28 cellular contexts compared by ENCODE assay signal in the genomic region with DNA sequence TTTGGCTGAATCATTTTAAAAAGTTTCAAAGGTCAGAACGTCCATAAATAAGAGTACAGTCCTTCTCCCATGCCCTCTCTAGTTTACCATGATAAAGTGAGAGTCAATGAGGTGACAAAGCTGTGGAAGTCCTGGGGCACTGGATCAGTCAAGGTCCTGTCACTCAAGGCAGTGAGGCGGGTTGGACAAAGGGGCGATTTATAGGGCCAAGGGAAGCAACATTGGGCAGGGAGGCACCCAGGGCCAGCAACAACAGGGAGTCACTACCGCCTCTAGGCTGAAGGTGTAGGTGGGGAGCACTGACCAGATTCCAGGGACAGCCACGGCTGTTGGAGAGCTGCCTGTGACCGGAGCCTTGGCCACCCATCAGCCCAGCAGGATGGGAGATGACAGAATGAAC. TPM values are rescaled to one million over a fixed set of nuclear protein-coding genes. Genes with fewer than 3 reads are reported as not detected.
DNase-seq lines count a peak whose midpoint lies in the region; ATAC-seq, FAIRE-seq and TF ChIP-seq lines count a peak whose summit lies in the region.
"Had no signal": no experiment of that assay in that cellular context is flagged by ENCODE, and none has a peak within 500 bp of the region (broad histone marks: within the 10 kb centered on the region; RNA-seq: fewer than 3 reads in every experiment).

No MANE protein-coding gene starts in this region.

- H3K18ac ChIP-seq in H9 (ENCODE audit: insufficient read length, low read depth, low read length), result peak overlapping the region; percentile 19

- no peaks in the 10 kb centered on the region; the same call in 1 of the 2 replicates for H3K4me1 ChIP-seq in H9 (ENCODE audit: insufficient read depth, low read length)
- H3K4me1 ChIP-seq in K562 (replicated peaks in 1 of 2; ENCODE audit: control insufficient read depth in 2 of 2, insufficient read depth in 2 of 2, low read length in 2 of 2), result no peaks in the 10 kb centered on the region
- H3K4me1 ChIP-seq: A549, BE2C, BLaER1 had no signal

- H2AK5ac ChIP-seq in H9 (ENCODE audit: insufficient read length, low read length), result no peak overlapping the region

- no TSS peak for BruUV-seq in K562 (replicated peaks; lab: Mats Ljungman, UMichigan)

- no peak for DNase-seq in activated naive CD4-positive, alpha-beta T cell treated with anti-CD3 and anti-CD28 coated beads, Interleukin-2, amount 10 ng/mL, durations not matched to agents 7 days and 5 days
- DNase-seq in H9 (no peak), K562 (ENCODE audit: extremely low read depth in 1 of 4, low spot score in 3 of 4) (no peak), urothelium cell line (ENCODE audit: low spot score) (no peak)
- no peak for DNase-seq in activated CD8-positive, alpha-beta memory T cell treated with anti-CD3 and anti-CD28 coated beads for 24 hours
- DNase-seq: AML-193; BE2C; C1 segment of cervical spinal cord; CD4-positive, alpha-beta memory T cell; CD4-positive, CD25-positive, alpha-beta regulatory T cell; CD8-positive, alpha-beta memory T cell; COR-L47; DMS 273 treated with DMSO at 0.1 percent for 48 hours; DMS153; DMS53; DMS79; DND-41; EL; GDM1 had no signal

- H3K4me2 ChIP-seq in H9 (ENCODE audit: insufficient read depth, insufficient read length, low read length), result no peak overlapping the region
- no peak overlapping the region for H3K4me2 ChIP-seq in K562 (ENCODE audit: insufficient read depth, low read length)
- H3K4me2 ChIP-seq: A549, BLaER1 had no signal

- no peak overlapping the region for H2BK5ac ChIP-seq in H9 (ENCODE audit: insufficient read length, low read length)

- H3K27ac ChIP-seq in H9 (ENCODE audit: insufficient read length, low read depth, low read length) (no peak overlapping the region), K562 (ENCODE audit: extremely low read depth, low read depth, low read length) (no peak overlapping the region)
- H3K27ac ChIP-seq: 22Rv1, A549, BLaER1 had no signal

- intact Hi-C loops in K562 (cut with micrococcal nuclease), result no loop called here

- H3K36me3 ChIP-seq in K562 (ENCODE audit: control insufficient read depth, insufficient read depth, low read length), result no peaks in the 10 kb centered on the region
- H3K36me3 ChIP-seq: BE2C, BLaER1 had no signal

- H4K5ac ChIP-seq in H9 (ENCODE audit: insufficient read length, low read depth, low read length), result no peak overlapping the region

- no peak overlapping the region for H2BK15ac ChIP-seq in H9 (ENCODE audit: low read depth, low read length)

- no peak for TF ChIP-seq EP300 in K562 (IDR thresholded peaks at IDR 0.05; ENCODE audit: low read length)

- H2AFZ ChIP-seq in H9 (ENCODE audit: low read length) (no peak overlapping the region), K562 (ENCODE audit: low read depth, low read length) (no peak overlapping the region)

- H3K27ac Mint-ChIP-seq in activated naive CD4-positive, alpha-beta T cell treated with anti-CD3 and anti-CD28 coated beads, Interleukin-2, amount 50 U/mL, for 24 hours, result peak overlapping the region; percentile 24
- no peak overlapping the region for H3K27ac Mint-ChIP-seq in activated naive CD4-positive, alpha-beta T cell treated with anti-CD3 and anti-CD28 coated beads, Interleukin-2, amount 10 ng/mL, durations not matched to agents 7 days and 5 days
- no peak overlapping the region for H3K27ac Mint-ChIP-seq in H9
- H3K27ac Mint-ChIP-seq: CD14-positive monocyte; CD4-positive, alpha-beta memory T cell; CD4-positive, CD25-positive, alpha-beta regulatory T cell; CD8-positive, alpha-beta memory T cell had no signal

- H2BK12ac ChIP-seq in H9 (ENCODE audit: insufficient read length, low read depth, low read length), result no peak overlapping the region

- no peak overlapping the region for H4K8ac ChIP-seq in H9 (replicated peaks; ENCODE audit: insufficient read length, low read depth, low read length)

- ATAC-seq in K562, result no peak
- no peak for ATAC-seq in HG03135 (IDR thresholded peaks at IDR 0.05; ENCODE audit: unreplicated experiment)
- ATAC-seq: A549, GM12878 had no signal

- H2BK20ac ChIP-seq in H9 (ENCODE audit: low read depth, low read length, poor library complexity, severe bottlenecking), result no peak overlapping the region

- no peak overlapping the region for H3K14ac ChIP-seq in H9 (ENCODE audit: insufficient read depth, low read length)

- POLR2A ChIA-PET in K562 (lab: Yijun Ruan, JAX), result interaction anchor here (1.0 kb wide), 1 partner anchor 24 kb away, joined by 4 read pairs; no protein-coding TSS in a partner anchor

- no peaks in the 10 kb centered on the region for H3K9me1 ChIP-seq in K562 (ENCODE audit: control insufficient read depth, insufficient read depth, low read length)

- no peak overlapping the region for H3K23ac ChIP-seq in H9 (ENCODE audit: insufficient read length, low read depth, low read length)

- no peak overlapping the region for H3K56ac ChIP-seq in H9 (ENCODE audit: insufficient read length, low read depth, low read length)

- H3K4me3 Mint-ChIP-seq in activated naive CD4-positive, alpha-beta T cell treated with anti-CD3 and anti-CD28 coated beads, Interleukin-2, amount 50 U/mL, for 24 hours, result no peak overlapping the region
- H3K4me3 Mint-ChIP-seq in activated naive CD4-positive, alpha-beta T cell treated with anti-CD3 and anti-CD28 coated beads, Interleukin-2, amount 10 ng/mL, durations not matched to agents 7 days and 5 days, result no peak overlapping the region
- no peak overlapping the region for H3K4me3 Mint-ChIP-seq in H9
- H3K4me3 Mint-ChIP-seq: CD14-positive monocyte; CD4-positive, CD25-positive, alpha-beta regulatory T cell; CD8-positive, alpha-beta memory T cell had no signal

- H3K27me3 ChIP-seq in H9 (ENCODE audit: insufficient read depth, low read length) (no peaks in the 10 kb centered on the region), K562 (ENCODE audit: control insufficient read depth in 2 of 2, insufficient read depth in 2 of 2, low read length in 2 of 2) (peaks cover 19 to 23% of the 10 kb centered on the region in 2 experiments)
- H3K27me3 ChIP-seq: BE2C, BLaER1 had no signal

- H3K9ac ChIP-seq in H9 (ENCODE audit: extremely low read depth, insufficient read length, low read length), result no peak overlapping the region
- H3K9ac ChIP-seq in K562 (ENCODE audit: insufficient read depth in 1 of 2, low read depth in 2 of 2, low read length in 2 of 2), result peak overlapping the region in 1 of 2 experiments; percentile 43; a peak in 1 of 4 replicates
- H3K9ac ChIP-seq: BLaER1 had no signal

- no peak for TF ChIP-seq RAD21 in K562 (CRISPR knock-in tag; conservative IDR thresholded peaks at IDR 0.05 in 1 of 2, IDR thresholded peaks at IDR 0.05 in 1 of 2)

- no peaks in the 10 kb centered on the region for H3K79me1 ChIP-seq in H9 (ENCODE audit: insufficient read depth, low read depth, low read length, poor library complexity, severe bottlenecking)

- no peak overlapping the region for H3K4ac ChIP-seq in H9 (ENCODE audit: low read depth, low read length)

- no peak for FAIRE-seq in K562 (lab: Jason Lieb, UNC)
- FAIRE-seq in urothelium cell line (lab: Jason Lieb, UNC), result peak; percentile 74
- FAIRE-seq: A549, GM12878, GM12892, GM18507 had no signal

- in situ Hi-C loops in K562 (cut with MboI), result no loop called here

- H3K27me3 Mint-ChIP-seq in activated naive CD4-positive, alpha-beta T cell treated with anti-CD3 and anti-CD28 coated beads, Interleukin-2, amount 50 U/mL, for 24 hours, result no peaks in the 10 kb centered on the region
- H3K27me3 Mint-ChIP-seq in activated naive CD4-positive, alpha-beta T cell treated with anti-CD3 and anti-CD28 coated beads, Interleukin-2, amount 10 ng/mL, durations not matched to agents 7 days and 5 days, result peaks cover 28% of the 10 kb centered on the region
- H3K27me3 Mint-ChIP-seq in H9 (ENCODE audit: low read depth), result peaks cover 28% of the 10 kb centered on the region

- H3K9me3 Mint-ChIP-seq in activated naive CD4-positive, alpha-beta T cell treated with anti-CD3 and anti-CD28 coated beads, Interleukin-2, amount 50 U/mL, for 24 hours, result no peaks in the 10 kb centered on the region
- H3K9me3 Mint-ChIP-seq in activated naive CD4-positive, alpha-beta T cell treated with anti-CD3 and anti-CD28 coated beads, Interleukin-2, amount 10 ng/mL, durations not matched to agents 7 days and 5 days, result no peaks in the 10 kb centered on the region
- no peaks in the 10 kb centered on the region for H3K9me3 Mint-ChIP-seq in H9
- H3K9me3 Mint-ChIP-seq: CD14-positive monocyte; CD4-positive, alpha-beta memory T cell; CD8-positive, alpha-beta memory T cell had no signal

- H4K20me1 ChIP-seq in H9 (ENCODE audit: control insufficient read depth, insufficient read depth, insufficient read length) (no peaks in the 10 kb centered on the region), K562 (replicated peaks; ENCODE audit: control insufficient read depth, insufficient read depth, low read length) (no peaks in the 10 kb centered on the region)
- H4K20me1 ChIP-seq: BLaER1 had no signal

- H2BK120ac ChIP-seq in H9 (ENCODE audit: low read depth, low read length, poor library complexity, severe bottlenecking), result no peak overlapping the region

- no peak for TF ChIP-seq CTCF in H9 (conservative IDR thresholded peaks at IDR 0.05)
- TF ChIP-seq CTCF in K562 (IDR thresholded peaks at IDR 0.05 in 2 of 3, conservative IDR thresholded peaks at IDR 0.05 in 1 of 3; ENCODE audit: insufficient read depth in 2 of 3, low read depth in 1 of 3, low read length in 3 of 3), result no peak

- CTCF ChIA-PET in activated naive CD4-positive, alpha-beta T cell treated with anti-CD3 and anti-CD28 coated beads, Interleukin-2, amount 10 ng/mL, durations not matched to agents 7 days and 5 days (lab: Charles Lee), result no interaction called here
- CTCF ChIA-PET in K562 (lab: Yijun Ruan, JAX; ENCODE audit: low intra/inter-chr PET ratio), result no interaction called here

- H3K36me3 Mint-ChIP-seq in activated naive CD4-positive, alpha-beta T cell treated with anti-CD3 and anti-CD28 coated beads, Interleukin-2, amount 50 U/mL, for 24 hours, result no peaks in the 10 kb centered on the region
- no peaks in the 10 kb centered on the region for H3K36me3 Mint-ChIP-seq in activated naive CD4-positive, alpha-beta T cell treated with anti-CD3 and anti-CD28 coated beads, Interleukin-2, amount 10 ng/mL, durations not matched to agents 7 days and 5 days
- no peaks in the 10 kb centered on the region for H3K36me3 Mint-ChIP-seq in H9 (ENCODE audit: insufficient read depth in 1 of 3, low read depth in 3 of 3)
- H3K36me3 Mint-ChIP-seq: CD14-positive monocyte; CD4-positive, alpha-beta memory T cell; CD4-positive, CD25-positive, alpha-beta regulatory T cell had no signal

- no peak for TF ChIP-seq POLR2A in K562 (conservative IDR thresholded peaks at IDR 0.05)

- no peak overlapping the region for H4K91ac ChIP-seq in H9 (ENCODE audit: insufficient read length, low read depth, low read length)

- H3K79me2 ChIP-seq in H9 (ENCODE audit: insufficient read depth, low read length) (no peaks in the 10 kb centered on the region), K562 (ENCODE audit: control insufficient read depth, insufficient read depth, low read length) (no peaks in the 10 kb centered on the region)

- no CpG with 5 or more reads among the region's 6 CpGs for WGBS in H9 (ENCODE audit: extremely low coverage, insufficient read length, low lambda C conversion rate)
- WGBS in K562 (ENCODE audit: insufficient coverage, low coverage, missing lambda C conversion rate), result 5% methylated on average over 6 of the region's 6 CpGs

- H3K23me2 ChIP-seq in H9 (ENCODE audit: insufficient read length, low read depth, low read length, poor library complexity, severe bottlenecking), result no peaks in the 10 kb centered on the region

- H3K4me1 Mint-ChIP-seq in activated naive CD4-positive, alpha-beta T cell treated with anti-CD3 and anti-CD28 coated beads, Interleukin-2, amount 50 U/mL, for 24 hours, result peaks cover 18% of the 10 kb centered on the region
- H3K4me1 Mint-ChIP-seq in activated naive CD4-positive, alpha-beta T cell treated with anti-CD3 and anti-CD28 coated beads, Interleukin-2, amount 10 ng/mL, durations not matched to agents 7 days and 5 days, result peaks cover 11% of the 10 kb centered on the region
- peaks cover 6 to 9% of the 10 kb centered on the region in 2 experiments; a peak in 3 of 4 replicates for H3K4me1 Mint-ChIP-seq in H9
- H3K4me1 Mint-ChIP-seq: CD14-positive monocyte had no signal

- H3K9me3 ChIP-seq in H9 (ENCODE audit: control insufficient read depth, low read depth, low read length), result no peaks in the 10 kb centered on the region
- no peaks in the 10 kb centered on the region for H3K9me3 ChIP-seq in K562 (replicated peaks; ENCODE audit: control insufficient read depth, insufficient read depth, low read depth, low read length)
- H3K9me3 ChIP-seq: A549, BE2C, BLaER1 had no signal

- H3T11ph ChIP-seq in H9 (ENCODE audit: low read length), result no peak overlapping the region

- H3K4me3 ChIP-seq in K562, result no peak overlapping the region
- H3K4me3 ChIP-seq: A549, BLaER1, GM12878 had no signal

RNA-seq across cellular contexts. Expression of a gene that starts 28.6 kb away (rescaled TPM):
- total RNA-seq in H9 (2021) (38.7 and 39.3 TPM in 2 replicates), K562 (2014; rRNA removed) (13.0 and 17.2 TPM in 2 replicates), K562 (2014; rRNA removed; fragmentation: Illumina TruSeq; extraction: Trizol) (12.8 and 15.0 TPM in 2 replicates), K562 (2015; rRNA removed; fragmentation: Illumina TruSeq; extraction: Trizol) (11.2 and 11.9 TPM in 2 replicates), K562 (2021) (19.1 and 24.5 TPM in 2 replicates)
- 14.2 and 14.6 TPM in 2 replicates for total RNA-seq in K562 (2011; cell fraction: chromatin; rRNA removed; ENCODE audit: low replicate concordance)
- 8.4 and 9.3 TPM in 2 replicates for total RNA-seq in K562 (2011; cell fraction: nucleolus; rRNA removed)
- total RNA-seq in K562 (2011; cell fraction: nucleoplasm; rRNA removed), result 17.1 and 28.1 TPM in 2 replicates
- polyA plus RNA-seq in K562 (2011; rRNA removed) (12.2 and 18.4 TPM in 2 replicates), K562 (2014; fragmentation: Illumina TruSeq; extraction: Trizol) (23.8 and 26.0 TPM in 2 replicates), K562 (2014; fragmentation: Nextera tagmentation; extraction: Ambion mirVana) (1 to 10 TPM; 1.8 to 2.3 TPM), K562 (2014; rRNA removed) (19.9 and 22.6 TPM in 2 replicates)
- 11.2 and 12.5 TPM in 2 replicates for polyA plus RNA-seq in K562 (2011; cell fraction: cytosol; rRNA removed)
- polyA plus RNA-seq in K562 (2011; cell fraction: nucleus; rRNA removed), result 8.7 and 10.1 TPM in 2 replicates
- 19.5 and 41.0 TPM in 2 replicates for polyA plus RNA-seq in K562 (2012)
- 16.5 and 19.5 TPM in 2 replicates for polyA minus RNA-seq in K562 (2011; rRNA and poly(A)+ RNA removed)
- 5.9 and 10.6 TPM in 2 replicates for polyA minus RNA-seq in K562 (2011; cell fraction: cytosol; rRNA and poly(A)+ RNA removed)
- polyA minus RNA-seq in K562 (2011; cell fraction: nucleus; rRNA and poly(A)+ RNA removed), result 5.9 and 9.1 TPM in 2 replicates

RNA-seq across cellular contexts. Expression of a gene that starts 47.6 kb away (rescaled TPM):
- total RNA-seq in H9 (2021), result 462 and 470 TPM in 2 replicates
- total RNA-seq in K562 (2011; cell fraction: chromatin; rRNA removed; ENCODE audit: low replicate concordance), result 786 and 1,134 TPM in 2 replicates
- total RNA-seq in K562 (2011; cell fraction: nucleolus; rRNA removed), result 478 and 544 TPM in 2 replicates
- total RNA-seq in K562 (2011; cell fraction: nucleoplasm; rRNA removed), result 429 and 506 TPM in 2 replicates
- total RNA-seq in K562 (2014; rRNA removed), result 434 and 460 TPM in 2 replicates
- 485 and 507 TPM in 2 replicates for total RNA-seq in K562 (2014; rRNA removed; fragmentation: Illumina TruSeq; extraction: Trizol)
- 538 and 559 TPM in 2 replicates for total RNA-seq in K562 (2015; rRNA removed; fragmentation: Illumina TruSeq; extraction: Trizol)
- 384 and 442 TPM in 2 replicates for total RNA-seq in K562 (2021)
- polyA plus RNA-seq in K562 (2011; rRNA removed), result 318 and 470 TPM in 2 replicates
- polyA plus RNA-seq in K562 (2011; cell fraction: cytosol; rRNA removed), result 194 and 299 TPM in 2 replicates
- 1,337 and 1,529 TPM in 2 replicates for polyA plus RNA-seq in K562 (2011; cell fraction: nucleus; rRNA removed)
- 195 and 557 TPM in 2 replicates for polyA plus RNA-seq in K562 (2012)
- 380 and 384 TPM in 2 replicates for polyA plus RNA-seq in K562 (2014; fragmentation: Illumina TruSeq; extraction: Trizol)
- 10 to 100 TPM; 77.8 to 98.4 TPM for polyA plus RNA-seq in K562 (2014; fragmentation: Nextera tagmentation; extraction: Ambion mirVana)
- 425 and 475 TPM in 2 replicates for polyA plus RNA-seq in K562 (2014; rRNA removed)
- polyA minus RNA-seq in K562 (2011; rRNA and poly(A)+ RNA removed), result 523 and 643 TPM in 2 replicates
- polyA minus RNA-seq in K562 (2011; cell fraction: cytosol; rRNA and poly(A)+ RNA removed), result 235 and 297 TPM in 2 replicates
- polyA minus RNA-seq in K562 (2011; cell fraction: nucleus; rRNA and poly(A)+ RNA removed), result 514 and 680 TPM in 2 replicates
